ENCODE assay signal across 8 cellular contexts in genomic region chr4:53377319-53378170, GRCh38. TPM values are rescaled to one million over a fixed set of nuclear protein-coding genes. Genes with fewer than 3 reads are reported as not detected.
A peak's percentile ranks its signal among the peaks of the same experiment; 100 is the strongest.
DNase-seq lines count a peak whose midpoint lies in the region; ATAC-seq lines count a peak whose summit lies in the region.

FIP1L1 (plus strand) TSS chr4:53377641; CDS start chr4:53377839, 198 bp downstream.

- peak within 1 kb of the TSS; percentile 89 to 100 (median 99) for H3K27ac Mint-ChIP-seq in CD8-positive, alpha-beta memory T cell
- peak within 1 kb of the TSS; percentile 99 for H3K27ac Mint-ChIP-seq in effector memory CD8-positive, alpha-beta T cell

- H3K27me3 ChIP-seq in CD8-positive, alpha-beta memory T cell (ENCODE audit: insufficient read depth, low read length, poor library complexity, severe bottlenecking), result no peaks in the 10 kb centered on the region

- peaks cover 0 to 2% (median 0%) of the 10 kb centered on the region in 5 donors for H3K9me3 Mint-ChIP-seq in CD8-positive, alpha-beta memory T cell
- H3K9me3 Mint-ChIP-seq in effector memory CD8-positive, alpha-beta T cell, result no peaks in the 10 kb centered on the region

- CTCF ChIA-PET in CD8-positive, alpha-beta memory T cell (lab: Charles Lee), result no interaction called here

- H3K27ac ChIP-seq in CD8-positive, alpha-beta memory T cell (ENCODE audit: low read depth, low read length), result peak within 1 kb of the TSS; percentile 91

- H3K9me3 ChIP-seq in CD8-positive, alpha-beta memory T cell (ENCODE audit: low read length), result no peaks in the 10 kb centered on the region

- peaks cover 7% of the 10 kb centered on the region for H3K36me3 ChIP-seq in CD8-positive, alpha-beta memory T cell (ENCODE audit: insufficient read depth, low read length)

- H3K36me3 Mint-ChIP-seq in CD8-positive, alpha-beta memory T cell, result peaks cover 0 to 28% (median 3%) of the 10 kb centered on the region in 3 donors
- H3K36me3 Mint-ChIP-seq in effector memory CD8-positive, alpha-beta T cell (ENCODE audit: insufficient read depth), result peaks cover 33% of the 10 kb centered on the region

- H3K4me1 Mint-ChIP-seq in CD8-positive, alpha-beta memory T cell, result peaks cover 29 to 52% (median 50%) of the 10 kb centered on the region in 3 donors
- H3K4me1 Mint-ChIP-seq in effector memory CD8-positive, alpha-beta T cell (ENCODE audit: low read depth in 2 of 2), result peaks cover 18 to 31% of the 10 kb centered on the region in 2 donors

- peak within 1 kb of the TSS; percentile 98 to 100 (median 99) for H3K4me3 Mint-ChIP-seq in CD8-positive, alpha-beta memory T cell
- peak within 1 kb of the TSS; percentile 94 to 96 for H3K4me3 Mint-ChIP-seq in effector memory CD8-positive, alpha-beta T cell

- POLR2A ChIA-PET in CD8-positive, alpha-beta memory T cell (lab: Charles Lee), result interaction anchor here (1.0 to 1.6 kb wide), 3 partner anchors 11 to 17 kb away, joined by 3 to 6 read pairs (median 3); no protein-coding TSS in a partner anchor

- ATAC-seq in GM19467 (IDR thresholded peaks at IDR 0.05; ENCODE audit: unreplicated experiment), result peak; percentile 84
- peak; percentile 93 for ATAC-seq in effector memory CD8-positive, alpha-beta T cell (replicated peaks)

- peak within 1 kb of the TSS; percentile 83 for H3K4me3 ChIP-seq in CD8-positive, alpha-beta memory T cell (ENCODE audit: low read length)

- H3K27me3 Mint-ChIP-seq in CD8-positive, alpha-beta memory T cell, result peaks cover 6 to 12% of the 10 kb centered on the region in 2 donors
- peaks cover 0 to under 1% of the 10 kb centered on the region in 2 donors for H3K27me3 Mint-ChIP-seq in effector memory CD8-positive, alpha-beta T cell

- peak; percentile 94 to 97 (median 96) for DNase-seq in CD8-positive, alpha-beta memory T cell
- DNase-seq in HS-27A (ENCODE audit: low read depth), result peak; percentile 77
- DNase-seq in NK-92 (lab: John Stamatoyannopoulos, UW; ENCODE audit: unreplicated experiment), result peak; percentile 57
- DNase-seq in activated CD8-positive, alpha-beta memory T cell treated with anti-CD3 and anti-CD28 coated beads for 4 hours (ENCODE audit: low read depth in 2 of 2), result peak; percentile 91 to 92
- DNase-seq in effector memory CD8-positive, alpha-beta T cell, result peak; percentile 93 to 95 (median 93)
- DNase-seq in medulla oblongata (ENCODE audit: extremely low spot score), result peak; percentile 93
- peak; percentile 93 for DNase-seq in stimulated activated CD8-positive, alpha-beta memory T cell treated with anti-CD3 and anti-CD28 coated beads, Interleukin-12 subunit alpha, Interleukin-12 subunit beta, amount 100 ng/mL, for 1 hour (ENCODE audit: low read depth)

- peaks cover 32% of the 10 kb centered on the region for H3K4me1 ChIP-seq in CD8-positive, alpha-beta memory T cell (ENCODE audit: insufficient read depth, low read length)

RNA-seq across cellular contexts. Expression of gene FIP1L1, which starts in this region (rescaled TPM):
- total RNA-seq in CD8-positive, alpha-beta memory T cell, result 10 to 100 TPM; 72.8 to 74.5 TPM
- 65.2 TPM for polyA plus RNA-seq in CD8-positive, alpha-beta memory T cell

Comparison
In these comparisons a context has a peak if more than half of its experiments do, and no peak if none do; other contexts are left out.
1. Peak in every context shown above with its lines: DNase-seq, ATAC-seq, H3K4me3 ChIP-seq and H3K27ac ChIP-seq.